ENCODE assay signal across 1 cellular context in the genomic region with DNA sequence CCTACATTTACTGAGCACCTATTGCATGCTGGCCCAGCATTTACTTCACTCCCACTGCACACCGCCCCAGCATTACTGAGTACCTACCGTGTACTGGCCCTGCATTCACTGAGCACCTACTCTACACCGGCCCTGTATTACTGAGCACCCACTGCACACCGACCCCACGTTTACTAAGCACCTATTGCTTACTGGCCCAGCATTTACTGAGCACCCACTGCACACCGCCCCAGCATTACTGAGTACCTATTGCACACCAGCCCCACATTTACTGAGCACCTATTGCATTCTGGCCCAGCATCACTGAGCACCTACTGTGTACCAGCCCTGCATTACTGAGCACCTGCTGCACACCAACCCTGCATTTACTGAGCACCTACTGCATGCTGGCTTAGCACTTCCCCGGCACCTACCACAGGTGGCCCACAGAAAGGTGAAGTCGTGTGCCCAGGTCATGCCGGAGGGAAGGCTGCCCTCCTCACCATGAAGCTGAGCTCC.
TF ChIP-seq lines count a peak whose summit lies in the region.

No MANE protein-coding gene starts in this region.

TF ChIP-seq in H1, 55 proteins besides CTCF, POLR2A, EP300 and RAD21:
- TF ChIP-seq EGR1 (IDR thresholded peaks at IDR 0.05; ENCODE audit: borderline replicate concordance, low read depth, low read length) (no peak), TAF1 (IDR thresholded peaks at IDR 0.05; ENCODE audit: low read depth, low read length) (no peak), BCL11A (IDR thresholded peaks at IDR 0.05; ENCODE audit: low read depth in 2 of 2, low read length in 2 of 2) (no peak), BRCA1 (IDR thresholded peaks at IDR 0.05; ENCODE audit: low read depth, low read length) (no peak), ZNF274 (IDR thresholded peaks at IDR 0.05; ENCODE audit: borderline replicate concordance, extremely low read depth, low read length) (no peak), TCF12 (IDR thresholded peaks at IDR 0.05; ENCODE audit: low read depth, low read length) (no peak), ASH2L (IDR thresholded peaks at IDR 0.05; ENCODE audit: low read length) (no peak), SP2 (IDR thresholded peaks at IDR 0.05; ENCODE audit: low read length) (no peak), SUZ12 (IDR thresholded peaks at IDR 0.05; ENCODE audit: low read length) (no peak), SP1 (IDR thresholded peaks at IDR 0.05; ENCODE audit: low read depth, low read length) (no peak), PHF8 (conservative IDR thresholded peaks at IDR 0.05; ENCODE audit: low read depth, low read length) (no peak), RXRA (IDR thresholded peaks at IDR 0.05; ENCODE audit: insufficient read depth, low read depth, low read length) (no peak), EZH2 (IDR thresholded peaks at IDR 0.05; ENCODE audit: low read depth, low read length, severe bottlenecking) (no peak), RNF2 (IDR thresholded peaks at IDR 0.05; ENCODE audit: borderline replicate concordance, low read depth, low read length, missing control alignments, poor library complexity, severe bottlenecking) (no peak), NANOG (IDR thresholded peaks at IDR 0.05; ENCODE audit: insufficient read depth, low read depth, low read length, poor library complexity, severe bottlenecking) (no peak)
- TF ChIP-seq, protein P1, sequence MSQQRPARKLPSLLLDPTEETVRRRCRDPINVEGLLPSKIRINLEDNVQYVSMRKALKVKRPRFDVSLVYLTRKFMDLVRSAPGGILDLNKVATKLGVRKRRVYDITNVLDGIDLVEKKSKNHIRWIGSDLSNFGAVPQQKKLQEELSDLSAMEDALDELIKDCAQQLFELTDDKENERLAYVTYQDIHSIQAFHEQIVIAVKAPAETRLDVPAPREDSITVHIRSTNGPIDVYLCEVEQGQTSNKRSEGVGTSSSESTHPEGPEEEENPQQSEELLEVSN (IDR thresholded peaks at IDR 0.05) = no peak
- TF ChIP-seq, protein P2, sequence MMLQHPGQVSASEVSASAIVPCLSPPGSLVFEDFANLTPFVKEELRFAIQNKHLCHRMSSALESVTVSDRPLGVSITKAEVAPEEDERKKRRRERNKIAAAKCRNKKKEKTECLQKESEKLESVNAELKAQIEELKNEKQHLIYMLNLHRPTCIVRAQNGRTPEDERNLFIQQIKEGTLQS (IDR thresholded peaks at IDR 0.05; ENCODE audit: insufficient read depth, low read depth, low read length) = no peak
